Comparison of ENCODE assay signal across 9 cellular contexts in the genomic region with DNA sequence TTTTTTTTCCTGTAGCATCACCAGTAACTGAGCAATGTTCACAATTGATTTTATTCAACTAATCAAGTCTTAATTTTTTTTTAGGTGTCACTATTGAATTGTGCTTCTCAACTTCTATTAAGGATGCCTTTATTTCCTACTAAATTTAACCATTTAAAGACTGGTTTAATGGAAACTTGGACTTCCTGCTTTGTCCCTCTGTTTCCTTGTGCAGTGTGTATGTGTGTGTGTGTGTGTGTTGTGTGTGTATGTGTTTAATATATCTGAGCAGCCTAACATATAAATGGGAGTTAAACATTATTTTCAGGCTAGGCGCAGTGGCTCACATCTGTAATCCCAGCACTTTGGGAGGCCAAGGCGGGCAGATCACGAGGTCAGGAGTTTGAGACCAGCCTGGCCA. TPM values are rescaled to one million over a fixed set of nuclear protein-coding genes. Genes with fewer than 3 reads are reported as not detected.
A peak's percentile ranks its signal among the peaks of the same experiment; 100 is the strongest.
DNase-seq lines count a peak whose midpoint lies in the region; ATAC-seq and TF ChIP-seq lines count a peak whose summit lies in the region.
"Had no signal": no experiment of that assay in that cellular context is flagged by ENCODE, and none has a peak within 500 bp of the region (broad histone marks: within the 10 kb centered on the region; RNA-seq: fewer than 3 reads in every experiment).

No MANE protein-coding gene starts in this region.

- POLR2A ChIA-PET in CD8-positive, alpha-beta T cell (lab: Charles Lee), result interaction anchor here (1.1 to 1.2 kb wide), 2 partner anchors 11 to 29 kb away, joined by 3 to 4 read pairs; no protein-coding TSS in a partner anchor
- POLR2A ChIA-PET in PC-3 (lab: Charles Lee; ENCODE audit: unreplicated experiment), result no interaction called here

- peaks cover 78% of the 10 kb centered on the region for H3K79me2 ChIP-seq in PC-3 (ENCODE audit: low read length)

- in situ Hi-C loops in KBM-7 (cut with MboI; ENCODE audit: low pct_unique_long_range_greater_than_20kb, low sequenced_read_pairs), result no loop called here

- TF ChIP-seq POLR2A in esophagus squamous epithelium (IDR thresholded peaks at IDR 0.05), result no peak

- peaks cover 21% of the 10 kb centered on the region for H3K4me1 ChIP-seq in CD8-positive, alpha-beta T cell (ENCODE audit: insufficient read depth, low read length)
- peaks cover 22% of the 10 kb centered on the region for H3K4me1 ChIP-seq in PC-3 (ENCODE audit: insufficient read depth, low read length)
- peaks cover 0 to 59% (median 6%) of the 10 kb centered on the region in 3 donors for H3K4me1 ChIP-seq in esophagus squamous epithelium

- no peaks in the 10 kb centered on the region for H3K9me3 ChIP-seq in CD8-positive, alpha-beta T cell (ENCODE audit: low read length)
- H3K9me3 ChIP-seq in PC-3 (ENCODE audit: low read length) (no peaks in the 10 kb centered on the region), esophagus squamous epithelium (no peaks in the 10 kb centered on the region)

- H3K27me3 ChIP-seq in CD8-positive, alpha-beta T cell (ENCODE audit: insufficient read depth, low read length), result no peaks in the 10 kb centered on the region
- H3K27me3 ChIP-seq in PC-3 (ENCODE audit: low read length), result no peaks in the 10 kb centered on the region
- no peaks in the 10 kb centered on the region for H3K27me3 ChIP-seq in esophagus squamous epithelium

- no peaks in the 10 kb centered on the region for H3F3A ChIP-seq in PC-3 (ENCODE audit: low read length, unreplicated experiment)

- no peak overlapping the region for H2AFZ ChIP-seq in PC-3 (ENCODE audit: low read length)

- no peak overlapping the region for H3K27ac ChIP-seq in CD8-positive, alpha-beta T cell (ENCODE audit: low read depth, low read length)
- H3K27ac ChIP-seq in PC-3 (ENCODE audit: low read length) (no peak overlapping the region), esophagus squamous epithelium (peak overlapping the region in 3 of 4 donors; percentile 93 to 99 (median 98))

- no peaks in the 10 kb centered on the region for H3K9me2 ChIP-seq in PC-3 (replicated peaks; ENCODE audit: low read length)

- peaks cover 6% of the 10 kb centered on the region for H3K36me3 Mint-ChIP-seq in CD8-positive, alpha-beta T cell
- H3K36me3 Mint-ChIP-seq in progenitor cell of endocrine pancreas (ENCODE audit: insufficient read depth), result peaks cover 2% of the 10 kb centered on the region

- H3K9ac ChIP-seq in PC-3 (ENCODE audit: low read length), result no peak overlapping the region

- H3K4me1 Mint-ChIP-seq in CD8-positive, alpha-beta T cell (ENCODE audit: low read depth), result peaks cover 67% of the 10 kb centered on the region
- peaks cover 34% of the 10 kb centered on the region for H3K4me1 Mint-ChIP-seq in progenitor cell of endocrine pancreas (ENCODE audit: low read depth)

- 78 to 80% methylated on average over 3 of the region's 3 CpGs for WGBS in esophagus squamous epithelium, 2 donors

- no peak overlapping the region for H3K4me3 ChIP-seq in CD8-positive, alpha-beta T cell (ENCODE audit: low read depth, low read length)
- H3K4me3 ChIP-seq in PC-3 (ENCODE audit: low read length) (peak overlapping the region; percentile 87; the same call in 1 of the 2 replicates), esophagus squamous epithelium (peak overlapping the region in 1 of 4 donors; percentile 94)

- no peak for TF ChIP-seq CTCF in CD8-positive, alpha-beta T cell (IDR thresholded peaks at IDR 0.05)
- TF ChIP-seq CTCF in PC-3 (conservative IDR thresholded peaks at IDR 0.05; ENCODE audit: low read depth, low read length), result no peak
- TF ChIP-seq CTCF in esophagus squamous epithelium (IDR thresholded peaks at IDR 0.05), result no peak
- no peak for TF ChIP-seq CTCF in progenitor cell of endocrine pancreas (IDR thresholded peaks at IDR 0.05; ENCODE audit: unreplicated experiment)

- no peaks in the 10 kb centered on the region for H3K36me3 ChIP-seq in CD8-positive, alpha-beta T cell (ENCODE audit: insufficient read depth, low read length)
- H3K36me3 ChIP-seq in PC-3 (ENCODE audit: low read depth, low read length), result 0 out of 2 replicates have a peak, but pooled peaks cover 2% of the 10 kb centered on the region
- peaks cover 0 to 4% (median 0%) of the 10 kb centered on the region in 3 donors for H3K36me3 ChIP-seq in esophagus squamous epithelium

- no peak for DNase-seq in CD8-positive, alpha-beta T cell
- DNase-seq in PC-3 (no peak), esophagus squamous epithelium (lab: John Stamatoyannopoulos, UW) (no peak), progenitor cell of endocrine pancreas (ENCODE audit: low spot score, unreplicated experiment) (no peak), KBM-7 (no peak), activated gamma-delta T cell treated with Interleukin-2 at 50 U/mL for 16 hours (no peak), GM03348 (ENCODE audit: low spot score) (no peak)
- DNase-seq: activated CD4-positive, alpha-beta T cell treated with anti-CD3 and anti-CD28 coated beads, Interleukin-2, amount 10 ng/mL, durations not matched to agents 7 days and 5 days; NCI-H1417 had no signal

- no peak for ATAC-seq in CD8-positive, alpha-beta T cell
- no peak for ATAC-seq in PC-3

- no peaks in the 10 kb centered on the region for H3K27me3 Mint-ChIP-seq in CD8-positive, alpha-beta T cell (ENCODE audit: low read depth)
- no peaks in the 10 kb centered on the region for H3K27me3 Mint-ChIP-seq in progenitor cell of endocrine pancreas

- H3K27ac Mint-ChIP-seq in CD8-positive, alpha-beta T cell, result peak overlapping the region; percentile 52
- H3K27ac Mint-ChIP-seq in progenitor cell of endocrine pancreas, result no peak overlapping the region

- peak overlapping the region; percentile 83; the same call in 1 of the 2 replicates for H3K4me2 ChIP-seq in PC-3 (ENCODE audit: low read length)

- CTCF ChIA-PET in CD8-positive, alpha-beta T cell (lab: Charles Lee), result interaction anchor here (0.9 kb wide), 1 partner anchor 26 kb away, joined by 5 read pairs; no protein-coding TSS in a partner anchor
- CTCF ChIA-PET in PC-3 (lab: Charles Lee), result interaction anchor here (0.7 kb wide), 1 partner anchor 10 kb away, joined by 4 read pairs; no protein-coding TSS in a partner anchor

- no peaks in the 10 kb centered on the region for H4K20me1 ChIP-seq in PC-3 (ENCODE audit: low read length)

- intact Hi-C loops in CD8-positive, alpha-beta T cell (cut with DNase I, micrococcal nuclease), result no loop called here
- intact Hi-C loops in PC-3 (cut with micrococcal nuclease), result no loop called here
- intact Hi-C loops in esophagus squamous epithelium (cut with DNase I), result no loop called here

- no TSS peak for BruUV-seq in PC-3 (replicated peaks; lab: Mats Ljungman, UMichigan)

- H3K4me3 Mint-ChIP-seq in CD8-positive, alpha-beta T cell, result peak overlapping the region; percentile 57
- H3K4me3 Mint-ChIP-seq in progenitor cell of endocrine pancreas (ENCODE audit: low read depth), result peak overlapping the region; percentile 52

- H3K9me3 Mint-ChIP-seq in CD8-positive, alpha-beta T cell, result peaks cover 2% of the 10 kb centered on the region
- H3K9me3 Mint-ChIP-seq in progenitor cell of endocrine pancreas (ENCODE audit: low read depth), result no peaks in the 10 kb centered on the region

RNA-seq across cellular contexts. Expression of gene SERPINB6, which starts 1.8 kb away (rescaled TPM):
- 10 to 100 TPM; 41.7 to 45.6 TPM for total RNA-seq in CD8-positive, alpha-beta T cell
- total RNA-seq in PC-3 (2014; rRNA removed) (119 and 140 TPM in 2 replicates), esophagus squamous epithelium (10 to 100 TPM; 76.6 to 95.7 (median 84.4) TPM), progenitor cell of endocrine pancreas (220 and 226 TPM in 2 replicates)

RNA-seq across cellular contexts. Expression of gene NQO2, which starts 30.1 kb away (rescaled TPM):
- 1 to 10 TPM; 3.8 to 5.5 TPM for total RNA-seq in CD8-positive, alpha-beta T cell
- total RNA-seq in PC-3 (2014; rRNA removed) (21.5 and 26.8 TPM in 2 replicates), esophagus squamous epithelium (10 to 100 TPM; 18.7 to 38.3 (median 26.5) TPM), progenitor cell of endocrine pancreas (41.3 and 45.8 TPM in 2 replicates)

Comparison
In these comparisons a context has a peak if more than half of its experiments do, and no peak if none do; other contexts are left out.
1. H3K27ac ChIP-seq: peak in esophagus squamous epithelium (3 of 4); none in CD8-positive, alpha-beta T cell (single experiment) and PC-3 (single experiment).